33 cellular contexts compared by ENCODE assay signal in genomic region chr6:67451874-67452273, GRCh38.
"Had no signal": no experiment of that assay in that cellular context is flagged by ENCODE, and none has a peak within 500 bp of the region (broad histone marks: within the 10 kb centered on the region; RNA-seq: fewer than 3 reads in every experiment).

No MANE protein-coding gene starts in this region.

- DNase-seq: activated B cell treated with CpG ODN at 0.5 μM for 24 hours; activated CD4-positive, alpha-beta memory T cell treated with anti-CD3 and anti-CD28 coated beads for 36 hours; activated CD4-positive, alpha-beta T cell treated with anti-CD3 and anti-CD28 coated beads for 4 hours; activated CD4-positive, alpha-beta T cell treated with anti-CD3 and anti-CD28 coated beads, Interleukin-2, amount 10 ng/mL, durations not matched to agents 24 days and 14 days; activated CD4-positive, alpha-beta T cell treated with anti-CD3 and anti-CD28 coated beads, Interleukin-2, amount 50 U/mL, for 1 hour; activated CD4-positive, alpha-beta T cell treated with anti-CD3 and anti-CD28 coated beads, Interleukin-2, amount 50 U/mL, for 4 hours; activated CD4-positive, CD25-positive, alpha-beta regulatory T cell treated with anti-CD3 and anti-CD28 coated beads, Interleukin-2, amount 50 U/mL, for 72 hours; activated CD8-positive, alpha-beta memory T cell treated with anti-CD3 and anti-CD28 coated beads, Interleukin-2, amount 50 U/mL, for 4 hours; activated CD8-positive, alpha-beta T cell treated with anti-CD3 and anti-CD28 coated beads for 36 hours; activated effector memory CD4-positive, alpha-beta T cell treated with anti-CD3 and anti-CD28 coated beads, Interleukin-2, amount 50 U/mL, for 16 hours; activated gamma-delta T cell treated with Interleukin-2 at 50 U/mL for 16 hours; activated naive CD4-positive, alpha-beta T cell; activated naive CD4-positive, alpha-beta T cell treated with anti-CD3 and anti-CD28 coated beads for 36 hours; activated naive CD4-positive, alpha-beta T cell treated with anti-CD3 and anti-CD28 coated beads, Interleukin-2, amount 50 U/mL, for 16 hours; activated naive CD8-positive, alpha-beta T cell treated with anti-CD3 and anti-CD28 coated beads for 36 hours; activated T-cell treated with anti-CD3 and anti-CD28 coated beads for 4 hours; activated T-cell treated with anti-CD3 and anti-CD28 coated beads, Interleukin-2, amount 50 U/mL, for 1 hour; activated T-cell treated with anti-CD3 and anti-CD28 coated beads, Interleukin-2, amount 50 U/mL, for 4 hours; activated T-cell treated with anti-CD3 and anti-CD28 coated beads, Interleukin-2, amount 50 U/mL, for 72 hours; adrenal gland; amniotic stem cell; aorta; body of pancreas; brain microvascular endothelial cell; central memory CD4-positive, alpha-beta T cell; T-helper 2 cell; T-helper 9 cell had no signal

- ATAC-seq: activated CD8-positive, alpha-beta T cell treated with anti-CD3 and anti-CD28 coated beads for 36 hours; activated naive CD4-positive, alpha-beta T cell treated with anti-CD3 and anti-CD28 coated beads, Interleukin-2, amount 50 U/mL, for 72 hours; activated T-cell treated with anti-CD3 and anti-CD28 coated beads, Interleukin-2, amount 50 U/mL, for 4 hours; activated T-cell treated with anti-CD3 and anti-CD28 coated beads, Interleukin-2, amount 50 U/mL, for 72 hours; activated T-helper 17 cell treated with anti-CD3 and anti-CD28 coated beads, Interleukin-2, amount 50 U/mL, for 72 hours; body of pancreas had no signal

- H3K4me1 Mint-ChIP-seq: activated B cell treated with CpG ODN at 0.5 μM for 24 hours; activated CD4-positive, alpha-beta T cell treated with anti-CD3 and anti-CD28 coated beads, Interleukin-2, amount 10 ng/mL, durations not matched to agents 24 days and 14 days; activated naive CD8-positive, alpha-beta T cell treated with anti-CD3 and anti-CD28 coated beads for 36 hours; activated T-helper 17 cell treated with anti-CD3 and anti-CD28 coated beads, Interleukin-2, amount 50 U/mL, for 72 hours had no signal

- H3K4me3 ChIP-seq: adrenal gland, body of pancreas, breast epithelium had no signal

- H3K9me3 ChIP-seq: adrenal gland, body of pancreas, breast epithelium had no signal

- H3K36me3 ChIP-seq: adrenal gland, brain microvascular endothelial cell had no signal

- H3K36me3 Mint-ChIP-seq: activated CD4-positive, alpha-beta memory T cell treated with anti-CD3 and anti-CD28 coated beads for 36 hours; activated naive CD4-positive, alpha-beta T cell treated with anti-CD3 and anti-CD28 coated beads, Interleukin-2, amount 50 U/mL, for 72 hours; activated naive CD8-positive, alpha-beta T cell treated with anti-CD3 and anti-CD28 coated beads for 36 hours had no signal

- H3K4me1 ChIP-seq: adrenal gland, body of pancreas, breast epithelium had no signal

- H3K9me3 Mint-ChIP-seq: activated CD4-positive, alpha-beta T cell treated with anti-CD3 and anti-CD28 coated beads, Interleukin-2, amount 10 ng/mL, durations not matched to agents 24 days and 14 days had no signal

- H3K27ac Mint-ChIP-seq: activated B cell treated with CpG ODN at 0.5 μM for 24 hours; activated CD4-positive, alpha-beta memory T cell treated with anti-CD3 and anti-CD28 coated beads for 36 hours; activated CD4-positive, alpha-beta T cell treated with anti-CD3 and anti-CD28 coated beads, Interleukin-2, amount 10 ng/mL, durations not matched to agents 24 days and 14 days; activated CD8-positive, alpha-beta T cell treated with anti-CD3 and anti-CD28 coated beads for 36 hours; activated naive CD4-positive, alpha-beta T cell treated with anti-CD3 and anti-CD28 coated beads for 36 hours; activated naive CD4-positive, alpha-beta T cell treated with anti-CD3 and anti-CD28 coated beads, Interleukin-2, amount 50 U/mL, for 72 hours; activated naive CD8-positive, alpha-beta T cell treated with anti-CD3 and anti-CD28 coated beads for 36 hours; activated T-cell treated with anti-CD3 and anti-CD28 coated beads, Interleukin-2, amount 50 U/mL, for 72 hours; activated T-helper 1 cell treated with anti-CD3 and anti-CD28 coated beads, Interleukin-12 subunit alpha, Interleukin-12 subunit beta, Interleukin-2, Interleukin-4 antibody, amounts not matched to agents 30 ng/mL and 10 ng/mL and 1 ng/mL, durations not matched to agents 14 hours and 24 hours and 36 hours; activated T-helper 17 cell treated with anti-CD3 and anti-CD28 coated beads, Interleukin-2, amount 50 U/mL, for 72 hours; T-helper 2 cell treated with Interferon-gamma antibody and Interleukin-4, amounts not matched to agents 5 μg/mL and 100 μg/mL, for 36 hours had no signal

- H3K27me3 ChIP-seq: adrenal gland, body of pancreas, brain microvascular endothelial cell, breast epithelium had no signal

- H3K4me3 Mint-ChIP-seq: activated B cell treated with CpG ODN at 0.5 μM for 24 hours; activated CD4-positive, alpha-beta memory T cell treated with anti-CD3 and anti-CD28 coated beads for 36 hours; activated CD4-positive, alpha-beta T cell treated with anti-CD3 and anti-CD28 coated beads, Interleukin-2, amount 10 ng/mL, durations not matched to agents 24 days and 14 days; activated CD8-positive, alpha-beta T cell treated with anti-CD3 and anti-CD28 coated beads for 36 hours; activated naive CD4-positive, alpha-beta T cell treated with anti-CD3 and anti-CD28 coated beads for 36 hours; activated naive CD8-positive, alpha-beta T cell treated with anti-CD3 and anti-CD28 coated beads for 36 hours; activated T-cell treated with anti-CD3 and anti-CD28 coated beads, Interleukin-2, amount 50 U/mL, for 4 hours; activated T-cell treated with anti-CD3 and anti-CD28 coated beads, Interleukin-2, amount 50 U/mL, for 72 hours; activated T-helper 1 cell treated with anti-CD3 and anti-CD28 coated beads, Interleukin-12 subunit alpha, Interleukin-12 subunit beta, Interleukin-2, Interleukin-4 antibody, amounts not matched to agents 30 ng/mL and 10 ng/mL and 1 ng/mL, durations not matched to agents 14 hours and 24 hours and 36 hours; activated T-helper 17 cell treated with anti-CD3 and anti-CD28 coated beads, Interleukin-2, amount 50 U/mL, for 72 hours; T-helper 2 cell treated with Interferon-gamma antibody and Interleukin-4, amounts not matched to agents 5 μg/mL and 100 μg/mL, for 36 hours had no signal

- H3K27ac ChIP-seq: adrenal gland, body of pancreas, brain microvascular endothelial cell, breast epithelium, VCaP had no signal

- H3K27me3 Mint-ChIP-seq: activated B cell treated with CpG ODN at 0.5 μM for 24 hours; activated CD4-positive, alpha-beta memory T cell treated with anti-CD3 and anti-CD28 coated beads for 36 hours; activated CD4-positive, alpha-beta T cell treated with anti-CD3 and anti-CD28 coated beads, Interleukin-2, amount 10 ng/mL, durations not matched to agents 24 days and 14 days; activated CD8-positive, alpha-beta T cell treated with anti-CD3 and anti-CD28 coated beads for 36 hours; activated naive CD8-positive, alpha-beta T cell treated with anti-CD3 and anti-CD28 coated beads for 36 hours; activated T-helper 17 cell treated with anti-CD3 and anti-CD28 coated beads, Interleukin-2, amount 50 U/mL, for 72 hours had no signal
